ENCODE assay signal across 26 cellular contexts in the genomic region with DNA sequence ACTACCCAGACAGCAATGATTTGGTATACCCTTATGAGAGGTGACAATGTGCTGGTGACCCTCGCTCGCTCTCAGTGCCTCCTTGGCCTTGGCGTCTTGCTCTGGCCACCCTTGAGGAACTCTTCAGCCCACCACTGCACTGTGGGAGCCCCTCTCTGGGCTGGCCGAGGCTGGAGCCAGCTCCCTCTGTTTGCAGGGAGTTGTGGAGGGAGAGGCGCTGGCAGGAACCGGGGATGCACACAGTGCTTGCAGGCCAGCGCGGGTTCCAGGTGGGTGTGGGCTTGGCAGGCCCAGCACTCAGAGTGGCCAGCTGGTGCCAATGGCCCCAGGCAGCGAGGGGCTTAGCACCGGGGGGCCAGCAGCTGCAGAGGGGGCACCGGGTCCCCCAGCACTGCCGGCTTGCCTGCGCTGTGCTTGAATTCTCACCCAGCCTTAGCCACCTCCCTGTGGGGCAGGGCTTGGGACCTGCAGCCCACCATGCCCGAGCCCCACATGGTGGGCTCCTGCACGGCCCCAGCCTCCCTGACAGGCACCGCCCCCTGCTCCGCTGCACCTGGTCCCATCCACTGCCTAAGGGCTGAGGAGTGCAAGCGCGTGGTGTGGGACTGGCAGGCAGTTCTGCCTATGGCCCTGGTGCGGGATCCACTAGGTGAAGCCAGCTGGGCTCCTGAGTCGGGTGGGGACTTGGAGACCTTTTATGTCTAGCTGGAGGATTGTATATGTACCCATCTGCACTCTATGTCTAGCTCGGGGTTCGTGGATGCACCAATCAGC.
DNase-seq lines count a peak whose midpoint lies in the region; ATAC-seq, FAIRE-seq and TF ChIP-seq lines count a peak whose summit lies in the region.
"Had no signal": no experiment of that assay in that cellular context is flagged by ENCODE, and none has a peak within 500 bp of the region (broad histone marks: within the 10 kb centered on the region; RNA-seq: fewer than 3 reads in every experiment).

No MANE protein-coding gene starts in this region.

- intact Hi-C loops in kidney (cut with DNase I) (no loop called here), aorta (cut with DNase I) (no loop called here)

- H3K36me3 ChIP-seq in kidney (ENCODE audit: control insufficient read depth in 1 of 2, insufficient read depth in 2 of 2, low read length in 2 of 2), result no peaks in the 10 kb centered on the region
- no peaks in the 10 kb centered on the region for H3K36me3 ChIP-seq in aorta (ENCODE audit: control insufficient read depth in 1 of 2, insufficient read depth in 2 of 2, low read length in 1 of 2)
- H3K36me3 ChIP-seq: BE2C; BLaER1 treated with 17β-estradiol and CSF1 and Interleukin-3, amounts not matched to agents 10 nM and 100 nM; HAP-1 had no signal

- TF ChIP-seq CTCF in chondrocyte (IDR thresholded peaks at IDR 0.05), result no peak
- TF ChIP-seq CTCF in kidney (IDR thresholded peaks at IDR 0.05; ENCODE audit: borderline replicate concordance, extremely low read depth, insufficient read depth), result no peak

- no peaks in the 10 kb centered on the region for H3K9me3 ChIP-seq in kidney (ENCODE audit: control insufficient read depth in 1 of 2, low read length in 2 of 2)
- peaks cover 8% of the 10 kb centered on the region for H3K9me3 ChIP-seq in aorta (ENCODE audit: control insufficient read depth, low read length)
- H3K9me3 ChIP-seq: A549, BE2C, HAP-1 had no signal

- no peaks in the 10 kb centered on the region for H3K27me3 ChIP-seq in aorta (ENCODE audit: control insufficient read depth in 1 of 2, insufficient read depth in 2 of 2, low read length in 1 of 2)
- H3K27me3 ChIP-seq: BE2C; BLaER1 treated with 17β-estradiol and CSF1 and Interleukin-3, amounts not matched to agents 10 nM and 100 nM had no signal

- H3K4me1 ChIP-seq in kidney (ENCODE audit: control insufficient read depth in 1 of 2, insufficient read depth in 1 of 2, low read depth in 1 of 2, low read length in 2 of 2) (no peaks in the 10 kb centered on the region), aorta (ENCODE audit: control insufficient read depth in 1 of 2, insufficient read depth in 2 of 2, low read length in 2 of 2) (no peaks in the 10 kb centered on the region)
- H3K4me1 ChIP-seq: A549; BE2C; BLaER1 treated with 17β-estradiol and CSF1 and Interleukin-3, amounts not matched to agents 10 nM and 100 nM; HAP-1 had no signal

- H3K27ac ChIP-seq in kidney (ENCODE audit: low read depth in 2 of 2, low read length in 2 of 2) (no peak overlapping the region), aorta (ENCODE audit: low read depth in 1 of 2, low read length in 2 of 2) (no peak overlapping the region)
- H3K27ac ChIP-seq: A549; BLaER1 treated with 17β-estradiol and CSF1 and Interleukin-3, amounts not matched to agents 10 nM and 100 nM had no signal

- DNase-seq in chondrocyte (ENCODE audit: low spot score), result peak; percentile 86
- DNase-seq in kidney, result peak; percentile 61
- peak; percentile 38 to 69 for DNase-seq in aorta
- DNase-seq in NCI-H187 (lab: John Stamatoyannopoulos, UW), result no peak
- no peak for DNase-seq in NCI-H510A (lab: John Stamatoyannopoulos, UW)
- DNase-seq: 8988T; ACHN; AML-193; BE2C; CD4-positive, alpha-beta T cell; CD8-positive, alpha-beta memory T cell; DMS 273 treated with DMSO at 0.1 percent for 48 hours; DMS79; EL; GDM1; GOT3; HFFc6 had no signal

- H3K4me3 Mint-ChIP-seq in chondrocyte (ENCODE audit: unreplicated experiment), result no peak overlapping the region
- H3K4me3 Mint-ChIP-seq in stimulated activated memory B cell treated with anti-CD40 and anti-IgM and Interleukin-4, amounts not matched to agents 10 μg/mL and 1 μg/mL and 100 μg/mL, for 72 hours, result no peak overlapping the region
- H3K4me3 Mint-ChIP-seq: CD14-positive monocyte; CD4-positive, alpha-beta T cell; CD8-positive, alpha-beta memory T cell; HFFc6 had no signal

- H3K9me3 Mint-ChIP-seq in chondrocyte (ENCODE audit: low read depth), result peaks cover 18% of the 10 kb centered on the region
- peaks cover 3% of the 10 kb centered on the region for H3K9me3 Mint-ChIP-seq in stimulated activated memory B cell treated with anti-CD40 and anti-IgM and Interleukin-4, amounts not matched to agents 10 μg/mL and 1 μg/mL and 100 μg/mL, for 72 hours

- no peak for FAIRE-seq in kidney (lab: Jason Lieb, UNC)
- FAIRE-seq: A549, D721Med, GM12878, H54 had no signal

- no peak overlapping the region for H3K27ac Mint-ChIP-seq in chondrocyte (ENCODE audit: unreplicated experiment)
- no peak overlapping the region for H3K27ac Mint-ChIP-seq in stimulated activated memory B cell treated with anti-CD40 and anti-IgM and Interleukin-4, amounts not matched to agents 10 μg/mL and 1 μg/mL and 100 μg/mL, for 72 hours
- H3K27ac Mint-ChIP-seq: CD4-positive, alpha-beta T cell; CD8-positive, alpha-beta memory T cell; HFFc6 had no signal

- ATAC-seq in stimulated activated memory B cell treated with anti-CD40 and anti-IgM and Interleukin-4, amounts not matched to agents 10 μg/mL and 1 μg/mL and 100 μg/mL, for 72 hours, result peak; percentile 34
- ATAC-seq in aorta (ENCODE audit: low FRiP score) (peak; percentile 46), GM21529 (IDR thresholded peaks at IDR 0.05; ENCODE audit: unreplicated experiment) (no peak)
- ATAC-seq: A549, GM12878 had no signal

- H3K4me1 Mint-ChIP-seq in chondrocyte (ENCODE audit: low read depth), result no peaks in the 10 kb centered on the region
- no peaks in the 10 kb centered on the region for H3K4me1 Mint-ChIP-seq in stimulated activated memory B cell treated with anti-CD40 and anti-IgM and Interleukin-4, amounts not matched to agents 10 μg/mL and 1 μg/mL and 100 μg/mL, for 72 hours
- H3K4me1 Mint-ChIP-seq: CD14-positive monocyte; CD8-positive, alpha-beta memory T cell had no signal

- no peak overlapping the region for H3K9ac ChIP-seq in kidney (ENCODE audit: low read length in 2 of 2)
- H3K9ac ChIP-seq: BLaER1 treated with 17β-estradiol and CSF1 and Interleukin-3, amounts not matched to agents 10 nM and 100 nM had no signal

- no peaks in the 10 kb centered on the region for H3K27me3 Mint-ChIP-seq in chondrocyte (ENCODE audit: low read depth)
- no peaks in the 10 kb centered on the region for H3K27me3 Mint-ChIP-seq in stimulated activated memory B cell treated with anti-CD40 and anti-IgM and Interleukin-4, amounts not matched to agents 10 μg/mL and 1 μg/mL and 100 μg/mL, for 72 hours
- H3K27me3 Mint-ChIP-seq: CD4-positive, alpha-beta T cell; CD8-positive, alpha-beta memory T cell had no signal

- peaks cover 1% of the 10 kb centered on the region for H3K36me3 Mint-ChIP-seq in chondrocyte (ENCODE audit: low read depth)
- H3K36me3 Mint-ChIP-seq in stimulated activated memory B cell treated with anti-CD40 and anti-IgM and Interleukin-4, amounts not matched to agents 10 μg/mL and 1 μg/mL and 100 μg/mL, for 72 hours, result no peaks in the 10 kb centered on the region
- H3K36me3 Mint-ChIP-seq: CD14-positive monocyte; CD8-positive, alpha-beta memory T cell had no signal

- H3K4me3 ChIP-seq in kidney (ENCODE audit: low read length in 2 of 2) (no peak overlapping the region), aorta (ENCODE audit: low read length in 2 of 2) (no peak overlapping the region)
- H3K4me3 ChIP-seq: A549; BLaER1 treated with 17β-estradiol and CSF1 and Interleukin-3, amounts not matched to agents 10 nM and 100 nM; GM12878; HAP-1 had no signal

- WGBS in aorta, 2 donors, result 95 to 96% methylated on average over 21 to 23 of the region's 23 CpGs

Comparison
In these comparisons a context has a peak if more than half of its experiments do, and no peak if none do; other contexts are left out.
1. DNase-seq: peak in chondrocyte (single experiment), kidney (single experiment) and aorta (2 of 2); none in NCI-H187 (0 of 2) and NCI-H510A (single experiment).